Comparison of ENCODE assay signal across 9 cellular contexts in genomic region chr14:30214456-30215090, GRCh38.
A peak's percentile ranks its signal among the peaks of the same experiment; 100 is the strongest.
DNase-seq lines count a peak whose midpoint lies in the region; ATAC-seq and TF ChIP-seq lines count a peak whose summit lies in the region.
"Had no signal": no experiment of that assay in that cellular context is flagged by ENCODE, and none has a peak within 500 bp of the region (broad histone marks: within the 10 kb centered on the region; RNA-seq: fewer than 3 reads in every experiment).

No MANE protein-coding gene starts in this region.

- H3K27ac Mint-ChIP-seq in nephron progenitor cell: no peak overlapping the region
- H3K27ac Mint-ChIP-seq: activated naive CD8-positive, alpha-beta T cell had no signal

- TF ChIP-seq CTCF in LNCAP (IDR thresholded peaks at IDR 0.05): peak; percentile 70
- TF ChIP-seq CTCF in Peyer's patch (IDR thresholded peaks at IDR 0.05): peak in 4 of 6 experiments; percentile 16 to 47 (median 44)
- TF ChIP-seq CTCF in epithelial cell of esophagus (IDR thresholded peaks at IDR 0.05; ENCODE audit: insufficient read depth, low read depth, low read length, missing control alignments): peak; percentile 64
- TF ChIP-seq CTCF in nephron progenitor cell (IDR thresholded peaks at IDR 0.05): peak; percentile 57

- H3K36me3 ChIP-seq in Peyer's patch: no peaks in the 10 kb centered on the region

- no peak overlapping the region for H3K4me3 Mint-ChIP-seq in nephron progenitor cell
- H3K4me3 Mint-ChIP-seq: activated naive CD8-positive, alpha-beta T cell had no signal

- peaks cover 3% of the 10 kb centered on the region for H3K27me3 Mint-ChIP-seq in nephron progenitor cell (ENCODE audit: low read depth, poor library complexity)
- H3K27me3 Mint-ChIP-seq: activated naive CD8-positive, alpha-beta T cell had no signal

- H3K27me3 ChIP-seq in Peyer's patch: no peaks in the 10 kb centered on the region

- no peaks in the 10 kb centered on the region for H3K4me1 Mint-ChIP-seq in nephron progenitor cell

- no peaks in the 10 kb centered on the region for H3K9me3 ChIP-seq in Peyer's patch

- no peak overlapping the region for H3K27ac ChIP-seq in Peyer's patch

- H3K4me3 ChIP-seq in Peyer's patch (no peak overlapping the region), epithelial cell of esophagus (ENCODE audit: low read length) (no peak overlapping the region)

- no peaks in the 10 kb centered on the region for H3K9me3 Mint-ChIP-seq in nephron progenitor cell

- peak; percentile 3 for DNase-seq in activated CD4-positive, alpha-beta T cell treated with anti-CD3 and anti-CD28 coated beads for 48 hours
- no peak for DNase-seq in activated CD4-positive, alpha-beta T cell treated with anti-CD3 and anti-CD28 coated beads for 4 hours
- DNase-seq in Peyer's patch (no peak), epithelial cell of esophagus (ENCODE audit: low read depth) (peak; percentile 76), nephron progenitor cell (peak; percentile 12)
- DNase-seq in activated CD8-positive, alpha-beta memory T cell treated with anti-CD3 and anti-CD28 coated beads, Interleukin-2, amount 50 U/mL, for 4 hours: no peak

- no peaks in the 10 kb centered on the region for H3K4me1 ChIP-seq in Peyer's patch

- no peaks in the 10 kb centered on the region for H3K36me3 Mint-ChIP-seq in nephron progenitor cell (ENCODE audit: low read depth)
- H3K36me3 Mint-ChIP-seq: activated naive CD8-positive, alpha-beta T cell had no signal

- no peak for ATAC-seq in HG03025 (IDR thresholded peaks at IDR 0.05; ENCODE audit: low FRiP score, unreplicated experiment)

- TF ChIP-seq POLR2A in Peyer's patch (IDR thresholded peaks at IDR 0.05): no peak

Comparison
In these comparisons a context has a peak if more than half of its experiments do, and no peak if none do; other contexts are left out.
1. DNase-seq: peak in activated CD4-positive, alpha-beta T cell treated with anti-CD3 and anti-CD28 coated beads for 48 hours (single experiment), epithelial cell of esophagus (single experiment) and nephron progenitor cell (single experiment); none in activated CD4-positive, alpha-beta T cell treated with anti-CD3 and anti-CD28 coated beads for 4 hours (0 of 2), Peyer's patch (0 of 3) and activated CD8-positive, alpha-beta memory T cell treated with anti-CD3 and anti-CD28 coated beads, Interleukin-2, amount 50 U/mL, for 4 hours (single experiment).
2. Peak in every context shown above with its lines, with median percentiles within 50 percentile points of each other: CTCF ChIP-seq.